ENCODE assay signal across 8 cellular contexts in the genomic region with DNA sequence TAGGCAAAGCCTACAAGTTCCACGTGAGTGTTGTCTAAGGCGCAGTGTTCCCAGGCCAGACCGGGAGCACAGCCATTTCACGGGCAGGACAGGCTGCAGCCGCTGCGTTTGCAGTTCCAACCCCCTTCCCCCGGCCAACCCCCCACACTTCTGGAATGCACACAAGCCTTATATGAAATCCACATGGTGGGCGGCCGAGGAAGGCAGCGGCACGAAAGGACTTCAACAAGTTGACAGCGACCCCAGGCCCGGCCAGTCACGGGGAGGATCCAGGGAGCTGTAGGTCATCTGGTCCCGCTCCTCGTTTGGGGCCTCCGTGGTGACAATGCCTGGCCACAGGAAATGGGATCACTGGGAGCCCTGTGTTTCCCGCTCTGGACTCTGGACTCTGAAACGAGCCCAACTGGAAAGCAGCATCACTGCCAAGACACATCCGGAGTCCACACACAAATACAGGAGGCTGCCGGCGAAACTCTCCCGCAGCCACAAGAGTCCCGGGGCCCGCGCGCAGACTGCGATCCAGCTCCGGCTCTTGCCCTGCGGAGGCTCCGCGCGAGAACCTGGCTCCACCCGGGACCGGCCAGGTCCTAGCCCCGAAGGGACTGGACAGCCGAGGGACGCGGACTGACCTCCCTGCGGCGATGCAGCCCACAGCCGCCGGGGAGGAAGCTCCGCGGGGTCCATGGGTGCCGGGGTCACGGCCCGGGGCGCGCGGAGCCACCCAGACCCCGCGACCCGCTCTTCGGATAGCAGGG. TPM values are rescaled to one million over a fixed set of nuclear protein-coding genes. Genes with fewer than 3 reads are reported as not detected.
DNase-seq lines count a peak whose midpoint lies in the region; ATAC-seq lines count a peak whose summit lies in the region.

No MANE protein-coding gene starts in this region.

- DNase-seq in GM04504 (ENCODE audit: low read depth), result peak; percentile 46
- DNase-seq in glomerular visceral epithelial cell (ENCODE audit: extremely low spot score), result peak; percentile 67
- DNase-seq in cerebellar nuclear complex (lab: John Stamatoyannopoulos, UW), result no peak
- no peak for DNase-seq in NCI-H510A treated with DMSO at 0.1 percent for 48 hours (lab: John Stamatoyannopoulos, UW)

- H3K4me1 ChIP-seq in neuron (ENCODE audit: insufficient read depth, low read length), result peaks cover 9% of the 10 kb centered on the region

- H3K27me3 Mint-ChIP-seq in activated T-helper 17 cell treated with anti-CD3 and anti-CD28 coated beads, Interleukin-2, amount 50 U/mL, for 72 hours, result peaks cover 18% of the 10 kb centered on the region

- H3K27me3 ChIP-seq in neuron (ENCODE audit: insufficient read depth, low read length), result peaks cover 33% of the 10 kb centered on the region

- ATAC-seq in HG03354 (IDR thresholded peaks at IDR 0.05; ENCODE audit: poor library complexity, severe bottlenecking, unreplicated experiment) (peak; percentile 29), GM18909 (IDR thresholded peaks at IDR 0.05; ENCODE audit: poor library complexity, unreplicated experiment) (no peak)
- ATAC-seq in activated T-helper 17 cell treated with anti-CD3 and anti-CD28 coated beads, Interleukin-2, amount 50 U/mL, for 72 hours (replicated peaks), result peak; percentile 18

- H3K4me3 ChIP-seq in neuron (ENCODE audit: low read length), result peak overlapping the region; percentile 54

- no peaks in the 10 kb centered on the region for H3K9me3 Mint-ChIP-seq in activated T-helper 17 cell treated with anti-CD3 and anti-CD28 coated beads, Interleukin-2, amount 50 U/mL, for 72 hours

- no peak overlapping the region for H3K27ac Mint-ChIP-seq in activated T-helper 17 cell treated with anti-CD3 and anti-CD28 coated beads, Interleukin-2, amount 50 U/mL, for 72 hours

- no peaks in the 10 kb centered on the region for H3K36me3 Mint-ChIP-seq in activated T-helper 17 cell treated with anti-CD3 and anti-CD28 coated beads, Interleukin-2, amount 50 U/mL, for 72 hours (ENCODE audit: low read depth)

- no peaks in the 10 kb centered on the region for H3K36me3 ChIP-seq in neuron (ENCODE audit: insufficient read depth, low read length)

- H3K4me1 Mint-ChIP-seq in activated T-helper 17 cell treated with anti-CD3 and anti-CD28 coated beads, Interleukin-2, amount 50 U/mL, for 72 hours, result peaks cover 8% of the 10 kb centered on the region

- no peaks in the 10 kb centered on the region for H3K9me3 ChIP-seq in neuron (ENCODE audit: low read length)

- H2AFZ ChIP-seq in neuron (ENCODE audit: low read depth, low read length), result peak overlapping the region; percentile 100

- H3K4me3 Mint-ChIP-seq in activated T-helper 17 cell treated with anti-CD3 and anti-CD28 coated beads, Interleukin-2, amount 50 U/mL, for 72 hours, result peak overlapping the region; percentile 38

RNA-seq across cellular contexts. Expression of a gene that starts 0.8 kb away (rescaled TPM):
- total RNA-seq in activated T-helper 17 cell treated with anti-CD3 and anti-CD28 coated beads, Interleukin-2, amount 50 U/mL, for 72 hours, result under 1 TPM; 0.05 to 0.09 TPM

Comparison
In these comparisons a context has a peak if more than half of its experiments do, and no peak if none do; other contexts are left out.
1. DNase-seq: peak in GM04504 (single experiment) and glomerular visceral epithelial cell (single experiment); none in cerebellar nuclear complex (0 of 2) and NCI-H510A treated with DMSO at 0.1 percent for 48 hours (single experiment).